6 cellular contexts compared by ENCODE assay signal in genomic region chr20:63157431-63157830, GRCh38. TPM values are rescaled to one million over a fixed set of nuclear protein-coding genes. Genes with fewer than 3 reads are reported as not detected.
DNase-seq lines count a peak whose midpoint lies in the region; ATAC-seq, FAIRE-seq and TF ChIP-seq lines count a peak whose summit lies in the region.
"Not testable (repeated sequence)": the region's sequence is repeated elsewhere in the genome, so short reads cannot be mapped to it uniquely, and the experiment has no call there.

No MANE protein-coding gene starts in this region.

- peak overlapping the region in 1 of 11 experiments; percentile 50; a peak in 2 of 22 replicates for H3K9ac ChIP-seq in BLaER1 treated with 17β-estradiol and CSF1 and Interleukin-3, amounts not matched to agents 10 nM and 100 nM
- not testable (repeated sequence) for H3K9ac ChIP-seq in kidney (ENCODE audit: low read length in 2 of 2)

- H2AFZ ChIP-seq in OCI-LY7 (ENCODE audit: low read length) = not testable (repeated sequence)

- CTCF ChIA-PET in OCI-LY7 (lab: Charles Lee; ENCODE audit: unreplicated experiment) = interaction anchor here (0.6 kb wide), 1 partner anchor 108 kb away, joined by 3 read pairs; no protein-coding TSS in a partner anchor

- not testable (repeated sequence) for H3K4me1 Mint-ChIP-seq in activated naive CD8-positive, alpha-beta T cell treated with anti-CD3 and anti-CD28 coated beads, Interleukin-2, amount 10 ng/mL, durations not matched to agents 7 days and 5 days

- FAIRE-seq in kidney (lab: Jason Lieb, UNC) = not testable (repeated sequence)

- peak overlapping the region in 10 of 11 experiments; percentile 11 to 66 (median 54); a peak in 17 of 22 replicates for H3K4me2 ChIP-seq in BLaER1 treated with 17β-estradiol and CSF1 and Interleukin-3, amounts not matched to agents 10 nM and 100 nM
- not testable (repeated sequence) for H3K4me2 ChIP-seq in OCI-LY7 (ENCODE audit: low read length)

- H3K36me3 Mint-ChIP-seq in activated naive CD8-positive, alpha-beta T cell treated with anti-CD3 and anti-CD28 coated beads, Interleukin-2, amount 10 ng/mL, durations not matched to agents 7 days and 5 days = not testable (repeated sequence)

- not testable (repeated sequence) for H3K27ac Mint-ChIP-seq in activated naive CD8-positive, alpha-beta T cell treated with anti-CD3 and anti-CD28 coated beads, Interleukin-2, amount 10 ng/mL, durations not matched to agents 7 days and 5 days

- intact Hi-C loops in OCI-LY7 (cut with micrococcal nuclease; ENCODE audit: unreplicated experiment); kidney (cut with DNase I); mucosa of descending colon (cut with DNase I, micrococcal nuclease): not testable (repeated sequence)
- intact Hi-C loops in heart left ventricle (cut with DNase I) = loop anchor here in 1 of 10 donors (5.0 kb wide), 1 partner anchor 55 kb away; no protein-coding TSS in a partner anchor

- POLR2A ChIA-PET in OCI-LY7 (lab: Charles Lee); activated naive CD8-positive, alpha-beta T cell treated with anti-CD3 and anti-CD28 coated beads, Interleukin-2, amount 10 ng/mL, durations not matched to agents 7 days and 5 days (lab: Charles Lee): not testable (repeated sequence)

- H3K9me3 Mint-ChIP-seq in activated naive CD8-positive, alpha-beta T cell treated with anti-CD3 and anti-CD28 coated beads, Interleukin-2, amount 10 ng/mL, durations not matched to agents 7 days and 5 days = not testable (repeated sequence)

- peaks cover 0 to 36% (median 0%) of the 10 kb centered on the region in 11 experiments; a peak in 7 of 22 replicates for H3K27me3 ChIP-seq in BLaER1 treated with 17β-estradiol and CSF1 and Interleukin-3, amounts not matched to agents 10 nM and 100 nM
- H3K27me3 ChIP-seq in heart left ventricle = peaks cover 4 to 65% (median 10%) of the 10 kb centered on the region in 9 donors

- 0 out of 2 replicates have a peak, but pooled peaks have one; percentile 15 for TF ChIP-seq CTCF in OCI-LY7 (conservative IDR thresholded peaks at IDR 0.05; ENCODE audit: low read length)
- not testable (repeated sequence) for TF ChIP-seq CTCF in heart left ventricle (IDR thresholded peaks at IDR 0.05); kidney (IDR thresholded peaks at IDR 0.05; ENCODE audit: borderline replicate concordance, extremely low read depth, insufficient read depth); mucosa of descending colon (IDR thresholded peaks at IDR 0.05)

- H3K79me2 ChIP-seq in OCI-LY7 (ENCODE audit: insufficient read depth, low read depth, low read length) = not testable (repeated sequence)

- not testable (repeated sequence) for ATAC-seq in activated naive CD8-positive, alpha-beta T cell treated with anti-CD3 and anti-CD28 coated beads, Interleukin-2, amount 10 ng/mL, durations not matched to agents 7 days and 5 days (ENCODE audit: low read depth); heart left ventricle; mucosa of descending colon

- H3K4me1 ChIP-seq in BLaER1 treated with 17β-estradiol and CSF1 and Interleukin-3, amounts not matched to agents 10 nM and 100 nM = peaks cover 61 to 94% (median 83%) of the 10 kb centered on the region in 10 experiments
- H3K4me1 ChIP-seq in OCI-LY7 (ENCODE audit: insufficient read depth, low read length, poor library complexity, severe bottlenecking); heart left ventricle; kidney (ENCODE audit: control insufficient read depth in 1 of 2, insufficient read depth in 1 of 2, low read depth in 1 of 2, low read length in 2 of 2); mucosa of descending colon (ENCODE audit: low read depth): not testable (repeated sequence)

- BruUV-seq in OCI-LY7 (replicated peaks; lab: Mats Ljungman, UMichigan) = not testable (repeated sequence)

- H3K4me3 Mint-ChIP-seq in activated naive CD8-positive, alpha-beta T cell treated with anti-CD3 and anti-CD28 coated beads, Interleukin-2, amount 10 ng/mL, durations not matched to agents 7 days and 5 days = not testable (repeated sequence)

- H3K27ac ChIP-seq in BLaER1 treated with 17β-estradiol and CSF1 and Interleukin-3, amounts not matched to agents 10 nM and 100 nM = peak overlapping the region in 3 of 11 experiments; percentile 8 to 37 (median 10); a peak in 3 of 22 replicates
- H3K27ac ChIP-seq in OCI-LY7 (ENCODE audit: low read depth, low read length, poor library complexity, severe bottlenecking); heart left ventricle; kidney (ENCODE audit: low read depth in 2 of 2, low read length in 2 of 2): not testable (repeated sequence)

- H3K36me3 ChIP-seq in BLaER1 treated with 17β-estradiol and CSF1 and Interleukin-3, amounts not matched to agents 10 nM and 100 nM; OCI-LY7 (ENCODE audit: insufficient read depth, low read length); heart left ventricle; kidney (ENCODE audit: control insufficient read depth in 1 of 2, insufficient read depth in 2 of 2, low read length in 2 of 2); mucosa of descending colon (ENCODE audit: low read depth): not testable (repeated sequence)

- WGBS in heart left ventricle, 4 donors = 78 to 87% (median 84%) methylated on average over 13 of the region's 13 CpGs

- H3K4me3 ChIP-seq in BLaER1 treated with 17β-estradiol and CSF1 and Interleukin-3, amounts not matched to agents 10 nM and 100 nM; OCI-LY7 (ENCODE audit: low read depth, low read length, poor library complexity, severe bottlenecking); heart left ventricle; kidney (ENCODE audit: low read length in 2 of 2); mucosa of descending colon: not testable (repeated sequence)

- not testable (repeated sequence) for DNase-seq in OCI-LY7 (ENCODE audit: low spot score)
- DNase-seq in activated naive CD8-positive, alpha-beta T cell treated with anti-CD3 and anti-CD28 coated beads, Interleukin-2, amount 10 ng/mL, durations not matched to agents 7 days and 5 days = peak; percentile 18
- DNase-seq in heart left ventricle = peak in 3 of 5 donors; percentile 15
- DNase-seq in kidney = peak; percentile 59
- peak in 2 of 3 donors; percentile 8 to 11 for DNase-seq in mucosa of descending colon

- H3K27me3 Mint-ChIP-seq in activated naive CD8-positive, alpha-beta T cell treated with anti-CD3 and anti-CD28 coated beads, Interleukin-2, amount 10 ng/mL, durations not matched to agents 7 days and 5 days = not testable (repeated sequence)

- not testable (repeated sequence) for H3K9me2 ChIP-seq in OCI-LY7 (ENCODE audit: insufficient read depth, low read length)

- TF ChIP-seq POLR2A in heart left ventricle (IDR thresholded peaks at IDR 0.05) = not testable (repeated sequence)

- H3K9me3 ChIP-seq in BLaER1 treated with 17β-estradiol and CSF1 and Interleukin-3, amounts not matched to agents 10 nM and 100 nM (replicated peaks in 1 of 11); OCI-LY7 (ENCODE audit: low read length); heart left ventricle; kidney (ENCODE audit: control insufficient read depth in 1 of 2, low read length in 2 of 2); mucosa of descending colon: not testable (repeated sequence)

- H4K20me1 ChIP-seq in BLaER1 treated with 17β-estradiol and CSF1 and Interleukin-3, amounts not matched to agents 10 nM and 100 nM = peaks cover 0 to 31% (median 0%) of the 10 kb centered on the region in 11 experiments; a peak in 3 of 22 replicates
- not testable (repeated sequence) for H4K20me1 ChIP-seq in OCI-LY7 (ENCODE audit: insufficient read depth, low read length)

RNA-seq across cellular contexts. Expression of gene YTHDF1, which starts 58.5 kb away (rescaled TPM):
- 26.7 and 31.3 TPM in 2 replicates for total RNA-seq in OCI-LY7 (2014; rRNA removed; shearing (Covaris generic))
- total RNA-seq in OCI-LY7 (2022) (42.3 and 42.7 TPM in 2 replicates), heart left ventricle (10 to 100 TPM; 21.4 to 38.2 (median 22.6) TPM), kidney (43.1 TPM), mucosa of descending colon (10 to 100 TPM; 32.0 to 37.2 (median 34.2) TPM)
- total RNA-seq in activated naive CD8-positive, alpha-beta T cell treated with anti-CD3 and anti-CD28 coated beads, Interleukin-2, amount 10 ng/mL, durations not matched to agents 7 days and 5 days = 10 to 100 TPM; 38.0 to 41.2 TPM
- polyA plus RNA-seq in heart left ventricle (10 to 100 TPM; 14.7 to 20.2 TPM), kidney (ENCODE audit: insufficient read depth, low read depth, low replicate concordance) (21.9 TPM)
